ENCODE assay signal across 24 cellular contexts in genomic region chrX:13545731-13546130, GRCh38. TPM values are rescaled to one million over a fixed set of nuclear protein-coding genes. Genes with fewer than 3 reads are reported as not detected.
"Had no signal": no experiment of that assay in that cellular context is flagged by ENCODE, and none has a peak within 500 bp of the region (broad histone marks: within the 10 kb centered on the region; RNA-seq: fewer than 3 reads in every experiment).

No MANE protein-coding gene starts in this region.

- H3K4me1 ChIP-seq: heart left ventricle, parathyroid adenoma, right lobe of liver, tibial nerve, upper lobe of left lung had no signal

- H3K79me2 ChIP-seq: hepatocyte, parathyroid adenoma had no signal

- H3K27me3 Mint-ChIP-seq: progenitor cell of endocrine pancreas had no signal

- ATAC-seq: heart left ventricle; left lobe of liver; mucosa of descending colon; naive thymus-derived CD4-positive, alpha-beta T cell; right lobe of liver; stimulated activated memory B cell treated with anti-CD40 and anti-IgM and Interleukin-4, amounts not matched to agents 10 μg/mL and 1 μg/mL and 100 μg/mL, for 72 hours; stimulated activated naive CD8-positive, alpha-beta T cell treated with anti-CD3 and anti-CD28 coated beads, Interleukin-15, Interleukin-2, amounts not matched to agents 100 U/mL and 50 U/mL, for 24 hours had no signal

- H3K27ac Mint-ChIP-seq: memory B cell; mesothelial cell of epicardium; naive thymus-derived CD4-positive, alpha-beta T cell; nephron; neural progenitor cell; progenitor cell of endocrine pancreas; stimulated activated memory B cell treated with anti-CD40 and anti-IgM and Interleukin-4, amounts not matched to agents 10 μg/mL and 1 μg/mL and 100 μg/mL, for 72 hours had no signal

- H3K4me3 Mint-ChIP-seq: memory B cell; mesothelial cell of epicardium; naive thymus-derived CD4-positive, alpha-beta T cell; nephron; neural progenitor cell; stimulated activated memory B cell treated with anti-CD40 and anti-IgM and Interleukin-4, amounts not matched to agents 10 μg/mL and 1 μg/mL and 100 μg/mL, for 72 hours had no signal

- H3K4me1 Mint-ChIP-seq: nephron, neural progenitor cell had no signal

- H3K36me3 Mint-ChIP-seq: memory B cell; mesothelial cell of epicardium; naive thymus-derived CD4-positive, alpha-beta T cell; neural progenitor cell; stimulated activated memory B cell treated with anti-CD40 and anti-IgM and Interleukin-4, amounts not matched to agents 10 μg/mL and 1 μg/mL and 100 μg/mL, for 72 hours had no signal

- H3K4me2 ChIP-seq: hepatocyte, neural progenitor cell had no signal

- H3K27ac ChIP-seq: dorsolateral prefrontal cortex, heart left ventricle, hepatocyte, neural progenitor cell, parathyroid adenoma, right lobe of liver, thoracic aorta, tibial nerve, upper lobe of left lung had no signal

- DNase-seq: dorsolateral prefrontal cortex; effector CD4-positive, alpha-beta T cell; heart left ventricle; kidney; mucosa of descending colon; naive thymus-derived CD4-positive, alpha-beta T cell; right lobe of liver; stimulated activated CD4-positive, alpha-beta T cell treated with anti-CD3 and anti-CD28 coated beads, Interleukin-2, amount 100 ng/mL, for 24 hours; stimulated activated CD4-positive, alpha-beta T cell treated with anti-CD3 and anti-CD28 coated beads, Interleukin-4, amount 100 ng/mL, for 24 hours; stimulated activated naive CD8-positive, alpha-beta T cell treated with anti-CD3 and anti-CD28 coated beads, Interleukin-15, Interleukin-2, amounts not matched to agents 100 U/mL and 50 U/mL, for 24 hours; substantia nigra; upper lobe of left lung had no signal

- H3K9ac ChIP-seq: neural progenitor cell, parathyroid adenoma had no signal

- H3K4me3 ChIP-seq: dorsolateral prefrontal cortex, heart left ventricle, hepatocyte, lung, mucosa of descending colon, neural progenitor cell, right lobe of liver, thoracic aorta, tibial nerve, upper lobe of left lung had no signal

- H3K27me3 ChIP-seq: hepatocyte, neural progenitor cell, upper lobe of left lung had no signal

- H3K9me3 ChIP-seq: heart left ventricle, mucosa of descending colon, right lobe of liver, thoracic aorta, tibial nerve, upper lobe of left lung had no signal

- H3K36me3 ChIP-seq: heart left ventricle, neural progenitor cell, right lobe of liver, thoracic aorta, tibial nerve, upper lobe of left lung had no signal

RNA-seq across cellular contexts. Expression of gene EGFL6, which starts 23.7 kb away (rescaled TPM):
- total RNA-seq: kidney, left lobe of liver, right lobe of liver, thoracic aorta, tibial nerve had no signal
- polyA plus RNA-seq: heart left ventricle; naive thymus-derived CD4-positive, alpha-beta T cell had no signal
